Comparison of ENCODE assay signal across 17 cellular contexts in genomic region chr15:77526582-77527163, GRCh38.
DNase-seq lines count a peak whose midpoint lies in the region; ATAC-seq, FAIRE-seq and TF ChIP-seq lines count a peak whose summit lies in the region.
"Had no signal": no experiment of that assay in that cellular context is flagged by ENCODE, and none has a peak within 500 bp of the region (broad histone marks: within the 10 kb centered on the region; RNA-seq: fewer than 3 reads in every experiment).

No MANE protein-coding gene starts in this region.

- H3K36me3 ChIP-seq in astrocyte (ENCODE audit: insufficient read depth, low read length) (no peaks in the 10 kb centered on the region), upper lobe of right lung (no peaks in the 10 kb centered on the region)
- H3K36me3 ChIP-seq: Peyer's patch, upper lobe of left lung had no signal

- H3K9me3 ChIP-seq in astrocyte (ENCODE audit: insufficient read depth, low read depth, low read length) (no peaks in the 10 kb centered on the region), upper lobe of right lung (no peaks in the 10 kb centered on the region)
- H3K9me3 ChIP-seq: mucosa of descending colon, Peyer's patch, upper lobe of left lung had no signal

- no peak overlapping the region for H3K27ac ChIP-seq in astrocyte (ENCODE audit: low read depth, low read length)
- peak overlapping the region; percentile 17 for H3K27ac ChIP-seq in upper lobe of right lung

- no peak overlapping the region for H3K4me3 ChIP-seq in astrocyte (ENCODE audit: insufficient read depth, low read depth, low read length)
- no peak overlapping the region for H3K4me3 ChIP-seq in upper lobe of right lung
- H3K4me3 ChIP-seq: mucosa of descending colon, Peyer's patch, upper lobe of left lung had no signal

- H3K4me1 ChIP-seq in astrocyte (ENCODE audit: insufficient read depth, low read length) (peaks cover 5% of the 10 kb centered on the region), upper lobe of right lung (peaks cover 5% of the 10 kb centered on the region)

- H3K9ac ChIP-seq in astrocyte (ENCODE audit: low read length), result peak overlapping the region; percentile 53

- no peak overlapping the region for H3K27ac Mint-ChIP-seq in activated naive CD8-positive, alpha-beta T cell treated with anti-CD3 and anti-CD28 coated beads, Interleukin-2, amount 10 ng/mL, durations not matched to agents 7 days and 5 days
- no peak overlapping the region for H3K27ac Mint-ChIP-seq in activated naive CD8-positive, alpha-beta T cell treated with anti-CD3 and anti-CD28 coated beads, Interleukin-2, amount 50 U/mL, for 24 hours
- peak overlapping the region; percentile 77 for H3K27ac Mint-ChIP-seq in astrocyte (ENCODE audit: unreplicated experiment)
- peak overlapping the region; percentile 96 for H3K27ac Mint-ChIP-seq in mesothelial cell of epicardium

- DNase-seq in activated naive CD8-positive, alpha-beta T cell treated with anti-CD3 and anti-CD28 coated beads, Interleukin-2, amount 10 ng/mL, durations not matched to agents 7 days and 5 days, result peak; percentile 5
- DNase-seq in activated naive CD8-positive, alpha-beta T cell treated with anti-CD3 and anti-CD28 coated beads, Interleukin-2, amount 50 U/mL, for 24 hours, result no peak
- no peak for DNase-seq in astrocyte (ENCODE audit: low read depth)
- no peak for DNase-seq in mesothelial cell of epicardium (ENCODE audit: low spot score in 2 of 2, unreplicated experiment in 2 of 2)
- peak; percentile 47 for DNase-seq in upper lobe of right lung
- no peak for DNase-seq in NCI-H345 (lab: John Stamatoyannopoulos, UW)
- DNase-seq: cerebellar nuclear complex; mucosa of descending colon; Peyer's patch; stimulated activated CD4-positive, alpha-beta T cell treated with anti-CD3 and anti-CD28 coated beads, Interleukin-4, amount 100 ng/mL, for 1 hour; upper lobe of left lung had no signal

- H3K36me3 Mint-ChIP-seq in activated naive CD8-positive, alpha-beta T cell treated with anti-CD3 and anti-CD28 coated beads, Interleukin-2, amount 10 ng/mL, durations not matched to agents 7 days and 5 days, result no peaks in the 10 kb centered on the region
- no peaks in the 10 kb centered on the region for H3K36me3 Mint-ChIP-seq in activated naive CD8-positive, alpha-beta T cell treated with anti-CD3 and anti-CD28 coated beads, Interleukin-2, amount 50 U/mL, for 24 hours (ENCODE audit: low read depth)
- H3K36me3 Mint-ChIP-seq in astrocyte (ENCODE audit: low read depth, unreplicated experiment) (no peaks in the 10 kb centered on the region), mesothelial cell of epicardium (no peaks in the 10 kb centered on the region)
- H3K36me3 Mint-ChIP-seq: activated naive CD4-positive, alpha-beta T cell treated with anti-CD3 and anti-CD28 coated beads, Interleukin-2, amount 50 U/mL, for 72 hours had no signal

- peak overlapping the region; percentile 65 for H2AFZ ChIP-seq in astrocyte (ENCODE audit: low read depth, low read length)

- no peaks in the 10 kb centered on the region for H3K79me2 ChIP-seq in astrocyte (ENCODE audit: insufficient read depth, low read length)

- H3K4me2 ChIP-seq in astrocyte (ENCODE audit: low read length), result peak overlapping the region; percentile 39

- H3K9me3 Mint-ChIP-seq in activated naive CD8-positive, alpha-beta T cell treated with anti-CD3 and anti-CD28 coated beads, Interleukin-2, amount 10 ng/mL, durations not matched to agents 7 days and 5 days, result no peaks in the 10 kb centered on the region
- no peaks in the 10 kb centered on the region for H3K9me3 Mint-ChIP-seq in activated naive CD8-positive, alpha-beta T cell treated with anti-CD3 and anti-CD28 coated beads, Interleukin-2, amount 50 U/mL, for 24 hours
- peaks cover 1% of the 10 kb centered on the region for H3K9me3 Mint-ChIP-seq in astrocyte (ENCODE audit: unreplicated experiment)
- H3K9me3 Mint-ChIP-seq in mesothelial cell of epicardium, result peaks cover 3% of the 10 kb centered on the region
- H3K9me3 Mint-ChIP-seq: activated naive CD4-positive, alpha-beta T cell treated with anti-CD3 and anti-CD28 coated beads, Interleukin-2, amount 50 U/mL, for 72 hours had no signal

- no peaks in the 10 kb centered on the region for H3K4me1 Mint-ChIP-seq in activated naive CD8-positive, alpha-beta T cell treated with anti-CD3 and anti-CD28 coated beads, Interleukin-2, amount 10 ng/mL, durations not matched to agents 7 days and 5 days
- H3K4me1 Mint-ChIP-seq in activated naive CD8-positive, alpha-beta T cell treated with anti-CD3 and anti-CD28 coated beads, Interleukin-2, amount 50 U/mL, for 24 hours, result no peaks in the 10 kb centered on the region
- H3K4me1 Mint-ChIP-seq in astrocyte (ENCODE audit: low read depth, unreplicated experiment) (peaks cover 17% of the 10 kb centered on the region), mesothelial cell of epicardium (peaks cover 58% of the 10 kb centered on the region)

- no peaks in the 10 kb centered on the region for H3K27me3 Mint-ChIP-seq in activated naive CD8-positive, alpha-beta T cell treated with anti-CD3 and anti-CD28 coated beads, Interleukin-2, amount 10 ng/mL, durations not matched to agents 7 days and 5 days
- H3K27me3 Mint-ChIP-seq in activated naive CD8-positive, alpha-beta T cell treated with anti-CD3 and anti-CD28 coated beads, Interleukin-2, amount 50 U/mL, for 24 hours, result no peaks in the 10 kb centered on the region
- H3K27me3 Mint-ChIP-seq in astrocyte (ENCODE audit: low read depth, unreplicated experiment), result peaks cover 3% of the 10 kb centered on the region
- no peaks in the 10 kb centered on the region for H3K27me3 Mint-ChIP-seq in mesothelial cell of epicardium (ENCODE audit: low read depth)

- POLR2A ChIA-PET in activated naive CD8-positive, alpha-beta T cell treated with anti-CD3 and anti-CD28 coated beads, Interleukin-2, amount 10 ng/mL, durations not matched to agents 7 days and 5 days (lab: Charles Lee), result no interaction called here

- peaks cover under 1% of the 10 kb centered on the region for H3K27me3 ChIP-seq in astrocyte (ENCODE audit: insufficient read depth, low read length)
- H3K27me3 ChIP-seq in upper lobe of right lung, result no peaks in the 10 kb centered on the region
- H3K27me3 ChIP-seq: Peyer's patch, upper lobe of left lung had no signal

- intact Hi-C loops in upper lobe of right lung (cut with DNase I), result no loop called here

- no peak for FAIRE-seq in astrocyte (lab: Jason Lieb, UNC)
- FAIRE-seq: A204.1, endothelial cell of umbilical vein, GM18507 had no signal

- no peaks in the 10 kb centered on the region for H4K20me1 ChIP-seq in astrocyte (ENCODE audit: insufficient read depth, low read length)

- TF ChIP-seq CTCF in astrocyte (IDR thresholded peaks at IDR 0.05; ENCODE audit: insufficient read depth, low read depth, low read length), result no peak
- no peak for TF ChIP-seq CTCF in mesothelial cell of epicardium (IDR thresholded peaks at IDR 0.05; ENCODE audit: unreplicated experiment)
- TF ChIP-seq CTCF in upper lobe of right lung (IDR thresholded peaks at IDR 0.05), result no peak

- ATAC-seq in activated naive CD8-positive, alpha-beta T cell treated with anti-CD3 and anti-CD28 coated beads, Interleukin-2, amount 10 ng/mL, durations not matched to agents 7 days and 5 days (ENCODE audit: low read depth), result no peak
- no peak for ATAC-seq in activated naive CD8-positive, alpha-beta T cell treated with anti-CD3 and anti-CD28 coated beads, Interleukin-2, amount 50 U/mL, for 24 hours
- ATAC-seq in upper lobe of right lung (no peak), HG03521 (IDR thresholded peaks at IDR 0.05; ENCODE audit: unreplicated experiment) (no peak), GM18498 (IDR thresholded peaks at IDR 0.05; ENCODE audit: unreplicated experiment) (no peak)
- ATAC-seq: activated naive CD4-positive, alpha-beta T cell treated with anti-CD3 and anti-CD28 coated beads, Interleukin-2, amount 50 U/mL, for 72 hours had no signal

- no peak overlapping the region for H3K4me3 Mint-ChIP-seq in activated naive CD8-positive, alpha-beta T cell treated with anti-CD3 and anti-CD28 coated beads, Interleukin-2, amount 10 ng/mL, durations not matched to agents 7 days and 5 days
- no peak overlapping the region for H3K4me3 Mint-ChIP-seq in activated naive CD8-positive, alpha-beta T cell treated with anti-CD3 and anti-CD28 coated beads, Interleukin-2, amount 50 U/mL, for 24 hours
- H3K4me3 Mint-ChIP-seq in astrocyte (ENCODE audit: unreplicated experiment) (no peak overlapping the region), mesothelial cell of epicardium (no peak overlapping the region)

Comparison
In these comparisons a context has a peak if more than half of its experiments do, and no peak if none do; other contexts are left out.
1. DNase-seq: peak in activated naive CD8-positive, alpha-beta T cell treated with anti-CD3 and anti-CD28 coated beads, Interleukin-2, amount 10 ng/mL, durations not matched to agents 7 days and 5 days (single experiment) and upper lobe of right lung (single experiment); none in activated naive CD8-positive, alpha-beta T cell treated with anti-CD3 and anti-CD28 coated beads, Interleukin-2, amount 50 U/mL, for 24 hours (single experiment), astrocyte (single experiment), mesothelial cell of epicardium (0 of 2) and NCI-H345 (single experiment).
2. H3K27ac Mint-ChIP-seq: peak in astrocyte (single experiment) and mesothelial cell of epicardium (single experiment); none in activated naive CD8-positive, alpha-beta T cell treated with anti-CD3 and anti-CD28 coated beads, Interleukin-2, amount 10 ng/mL, durations not matched to agents 7 days and 5 days (single experiment) and activated naive CD8-positive, alpha-beta T cell treated with anti-CD3 and anti-CD28 coated beads, Interleukin-2, amount 50 U/mL, for 24 hours (single experiment).